Comparison of ENCODE assay signal across 17 cellular contexts in the genomic region with DNA sequence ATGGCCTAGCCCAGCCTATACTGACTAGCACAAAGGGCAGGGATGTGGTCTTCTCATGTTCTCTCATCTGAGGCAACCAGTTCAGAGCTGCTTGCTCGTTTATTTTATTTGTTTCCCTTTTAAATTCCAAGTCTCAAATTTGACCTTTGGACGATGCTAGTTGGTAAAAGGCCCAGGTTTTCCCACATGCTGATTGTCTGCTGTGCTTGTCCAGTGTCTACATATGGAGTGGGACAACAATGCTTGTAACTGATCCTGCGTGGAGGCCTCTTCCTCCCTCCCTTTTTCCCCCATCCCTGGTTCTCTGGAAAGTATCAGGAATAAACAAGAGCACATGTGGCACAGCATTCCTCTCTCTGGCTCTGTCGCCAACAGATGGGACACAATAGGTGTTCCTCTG.
"Had no signal": no experiment of that assay in that cellular context is flagged by ENCODE, and none has a peak within 500 bp of the region (broad histone marks: within the 10 kb centered on the region; RNA-seq: fewer than 3 reads in every experiment).

No MANE protein-coding gene starts in this region.

- H3K27me3 Mint-ChIP-seq: activated B cell treated with CpG ODN at 0.5 μM for 24 hours had no signal

- ATAC-seq: activated CD8-positive, alpha-beta T cell treated with anti-CD3 and anti-CD28 coated beads for 36 hours; activated naive CD4-positive, alpha-beta T cell treated with anti-CD3 and anti-CD28 coated beads, Interleukin-2, amount 50 U/mL, for 72 hours; activated T-cell treated with anti-CD3 and anti-CD28 coated beads, Interleukin-2, amount 50 U/mL, for 4 hours; body of pancreas; heart left ventricle; left cardiac atrium had no signal

- H3K4me3 Mint-ChIP-seq: activated B cell treated with CpG ODN at 0.5 μM for 24 hours; activated CD8-positive, alpha-beta T cell treated with anti-CD3 and anti-CD28 coated beads for 36 hours; activated T-cell treated with anti-CD3 and anti-CD28 coated beads, Interleukin-2, amount 50 U/mL, for 4 hours; neural progenitor cell had no signal

- H3K36me3 Mint-ChIP-seq: activated naive CD4-positive, alpha-beta T cell treated with anti-CD3 and anti-CD28 coated beads, Interleukin-2, amount 50 U/mL, for 72 hours; neural progenitor cell had no signal

- H3K9me3 Mint-ChIP-seq: activated B cell treated with CpG ODN at 0.5 μM for 24 hours; activated CD8-positive, alpha-beta T cell treated with anti-CD3 and anti-CD28 coated beads for 36 hours; activated naive CD4-positive, alpha-beta T cell treated with anti-CD3 and anti-CD28 coated beads, Interleukin-2, amount 50 U/mL, for 72 hours; activated T-cell treated with anti-CD3 and anti-CD28 coated beads, Interleukin-2, amount 50 U/mL, for 4 hours; neural progenitor cell had no signal

- DNase-seq: activated B cell treated with CpG ODN at 0.5 μM for 24 hours; activated CD4-positive, alpha-beta T cell treated with anti-CD3 and anti-CD28 coated beads for 48 hours; activated CD8-positive, alpha-beta T cell treated with anti-CD3 and anti-CD28 coated beads for 36 hours; activated gamma-delta T cell; activated T-cell treated with anti-CD3 and anti-CD28 coated beads, Interleukin-2, amount 50 U/mL, for 4 hours; amniotic stem cell; body of pancreas; central memory CD4-positive, alpha-beta T cell; colonic mucosa; effector CD4-positive, alpha-beta T cell; esophagus squamous epithelium; heart left ventricle; left cardiac atrium; midbrain; stimulated activated CD4-positive, alpha-beta T cell treated with anti-CD3 and anti-CD28 coated beads, Interleukin-1b, Interleukin-23, amount 100 ng/mL, for 48 hours had no signal

- H3K27ac Mint-ChIP-seq: activated B cell treated with CpG ODN at 0.5 μM for 24 hours; activated CD8-positive, alpha-beta T cell treated with anti-CD3 and anti-CD28 coated beads for 36 hours; neural progenitor cell had no signal
